ENCODE assay signal across 14 cellular contexts in genomic region chr10:95457319-95457886, GRCh38.
DNase-seq lines count a peak whose midpoint lies in the region; ATAC-seq lines count a peak whose summit lies in the region.
"Had no signal": no experiment of that assay in that cellular context is flagged by ENCODE, and none has a peak within 500 bp of the region (broad histone marks: within the 10 kb centered on the region; RNA-seq: fewer than 3 reads in every experiment).

No MANE protein-coding gene starts in this region.

- DNase-seq in DMS53 (lab: John Stamatoyannopoulos, UW) (peak; percentile 50), caudate nucleus (lab: John Stamatoyannopoulos, UW) (no peak), renal cortical epithelial cell (ENCODE audit: low read depth) (peak; percentile 97), mucosa of gallbladder (ENCODE audit: low spot score) (no peak), NCI-H2227 treated with DMSO at 0.1 percent for 48 hours (lab: John Stamatoyannopoulos, UW) (no peak)
- DNase-seq: activated CD4-positive, alpha-beta T cell treated with anti-CD3 and anti-CD28 coated beads, Interleukin-2, amount 10 ng/mL, durations not matched to agents 7 days and 5 days; CD4-positive, alpha-beta memory T cell; EL; NCI-H226; stimulated activated naive CD4-positive, alpha-beta T cell had no signal

- H3K27ac ChIP-seq in caudate nucleus (ENCODE audit: low read depth, low read length) (peak overlapping the region; percentile 60), layer of hippocampus (ENCODE audit: low read depth, low read length) (peak overlapping the region; percentile 39)

- no peak for ATAC-seq in GM21786 (IDR thresholded peaks at IDR 0.05; ENCODE audit: unreplicated experiment)
- no peak for ATAC-seq in HG02938 (IDR thresholded peaks at IDR 0.05; ENCODE audit: unreplicated experiment)
- ATAC-seq: natural killer cell treated with Interleukin-12 subunit alpha and Interleukin-12 subunit beta and Interleukin-15 and Interleukin-18, amount 100 ng/mL, for 72 hours had no signal

- H3K27me3 ChIP-seq in layer of hippocampus (ENCODE audit: control insufficient read depth, insufficient read depth, low read length): no peaks in the 10 kb centered on the region

Comparison
In these comparisons a context has a peak if more than half of its experiments do, and no peak if none do; other contexts are left out.
1. DNase-seq: peak in DMS53 (single experiment) and renal cortical epithelial cell (single experiment); none in caudate nucleus (0 of 61), mucosa of gallbladder (single experiment) and NCI-H2227 treated with DMSO at 0.1 percent for 48 hours (single experiment).